ENCODE assay signal across 8 cellular contexts in genomic region chr17:2029911-2030778, GRCh38. TPM values are rescaled to one million over a fixed set of nuclear protein-coding genes. Genes with fewer than 3 reads are reported as not detected.
DNase-seq lines count a peak whose midpoint lies in the region; ATAC-seq and TF ChIP-seq lines count a peak whose summit lies in the region.

TSS of gene DPH1 (plus strand) at chr17:2030153. CDS start at chr17:2030170, 17 bp downstream.

- no peak for TF ChIP-seq CTCF in natural killer cell (IDR thresholded peaks at IDR 0.05)

- peak; percentile 93 for DNase-seq in DMS 273 (lab: John Stamatoyannopoulos, UW; ENCODE audit: unreplicated experiment)
- peak; percentile 89 for DNase-seq in LHCN-M2 (ENCODE audit: low read depth)
- peak; percentile 89 for DNase-seq in RPMI8226
- peak; percentile 83 for DNase-seq in activated T-helper 2 cell treated with anti-CD3 and anti-CD28 coated beads, Interferon-gamma antibody, Interleukin-2, Interleukin-4, amounts not matched to agents 10 μg/mL and 5 μg/mL and 100 μg/mL, durations not matched to agents 14 hours and 24 hours and 36 hours (ENCODE audit: low spot score)
- DNase-seq in fibroblast of peridontal ligament (ENCODE audit: extremely low read depth): peak; percentile 81
- peak; percentile 76 for DNase-seq in natural killer cell
- DNase-seq in stimulated activated naive CD8-positive, alpha-beta T cell treated with anti-CD3 and anti-CD28 coated beads, Interleukin-15, Interleukin-2, amounts not matched to agents 100 U/mL and 50 U/mL, for 24 hours: peak; percentile 90

- intact Hi-C loops in activated T-helper 2 cell treated with anti-CD3 and anti-CD28 coated beads, Interferon-gamma antibody, Interleukin-2, Interleukin-4, amounts not matched to agents 10 μg/mL and 5 μg/mL and 100 μg/mL, durations not matched to agents 14 hours and 24 hours and 36 hours (cut with micrococcal nuclease): loop anchor here (1.0 to 2.0 kb wide), 2 partner anchors 11 to 121 kb away; no protein-coding TSS in a partner anchor
- intact Hi-C loops in natural killer cell (cut with micrococcal nuclease): loop anchor here (1.0 to 10.0 kb wide), 3 partner anchors 12 to 315 kb away; partner anchors contain the start of genes OVCA2 and TLCD2

- peak within 1 kb of the TSS; percentile 95 for H3K4me3 Mint-ChIP-seq in activated T-helper 2 cell treated with anti-CD3 and anti-CD28 coated beads, Interferon-gamma antibody, Interleukin-2, Interleukin-4, amounts not matched to agents 10 μg/mL and 5 μg/mL and 100 μg/mL, durations not matched to agents 14 hours and 24 hours and 36 hours (ENCODE audit: low read depth)
- H3K4me3 Mint-ChIP-seq in natural killer cell: peak within 1 kb of the TSS; percentile 92

- peak; percentile 60 for ATAC-seq in GM21619 (IDR thresholded peaks at IDR 0.05; ENCODE audit: unreplicated experiment)
- ATAC-seq in natural killer cell: peak; percentile 88 to 95 (median 89)
- peak; percentile 91 for ATAC-seq in stimulated activated naive CD8-positive, alpha-beta T cell treated with anti-CD3 and anti-CD28 coated beads, Interleukin-15, Interleukin-2, amounts not matched to agents 100 U/mL and 50 U/mL, for 24 hours

- H3K27me3 Mint-ChIP-seq in activated T-helper 2 cell treated with anti-CD3 and anti-CD28 coated beads, Interferon-gamma antibody, Interleukin-2, Interleukin-4, amounts not matched to agents 10 μg/mL and 5 μg/mL and 100 μg/mL, durations not matched to agents 14 hours and 24 hours and 36 hours (ENCODE audit: low read depth): peaks cover 32% of the 10 kb centered on the region
- H3K27me3 Mint-ChIP-seq in natural killer cell (ENCODE audit: low read depth in 2 of 2): peaks cover 23 to 32% of the 10 kb centered on the region in 2 donors

- peaks cover 12% of the 10 kb centered on the region for H3K4me1 Mint-ChIP-seq in activated T-helper 2 cell treated with anti-CD3 and anti-CD28 coated beads, Interferon-gamma antibody, Interleukin-2, Interleukin-4, amounts not matched to agents 10 μg/mL and 5 μg/mL and 100 μg/mL, durations not matched to agents 14 hours and 24 hours and 36 hours (ENCODE audit: low read depth)
- peaks cover 19 to 29% of the 10 kb centered on the region in 2 donors for H3K4me1 Mint-ChIP-seq in natural killer cell

- peak within 1 kb of the TSS; percentile 69 for H3K27ac Mint-ChIP-seq in activated T-helper 2 cell treated with anti-CD3 and anti-CD28 coated beads, Interferon-gamma antibody, Interleukin-2, Interleukin-4, amounts not matched to agents 10 μg/mL and 5 μg/mL and 100 μg/mL, durations not matched to agents 14 hours and 24 hours and 36 hours
- peak within 1 kb of the TSS; percentile 79 to 83 for H3K27ac Mint-ChIP-seq in natural killer cell

- peaks cover 3% of the 10 kb centered on the region for H3K36me3 Mint-ChIP-seq in activated T-helper 2 cell treated with anti-CD3 and anti-CD28 coated beads, Interferon-gamma antibody, Interleukin-2, Interleukin-4, amounts not matched to agents 10 μg/mL and 5 μg/mL and 100 μg/mL, durations not matched to agents 14 hours and 24 hours and 36 hours (ENCODE audit: low read depth)
- H3K36me3 Mint-ChIP-seq in natural killer cell: no peaks in the 10 kb centered on the region

- no peaks in the 10 kb centered on the region for H3K9me3 Mint-ChIP-seq in activated T-helper 2 cell treated with anti-CD3 and anti-CD28 coated beads, Interferon-gamma antibody, Interleukin-2, Interleukin-4, amounts not matched to agents 10 μg/mL and 5 μg/mL and 100 μg/mL, durations not matched to agents 14 hours and 24 hours and 36 hours
- H3K9me3 Mint-ChIP-seq in natural killer cell: no peaks in the 10 kb centered on the region

RNA-seq across cellular contexts. Expression of gene DPH1, which starts in this region (rescaled TPM):
- 33.5 and 33.9 TPM in 2 replicates for total RNA-seq in LHCN-M2 (2014; rRNA removed)
- polyA plus RNA-seq in LHCN-M2 (2012): 23.4 TPM
- total RNA-seq in activated T-helper 2 cell treated with anti-CD3 and anti-CD28 coated beads, Interferon-gamma antibody, Interleukin-2, Interleukin-4, amounts not matched to agents 10 μg/mL and 5 μg/mL and 100 μg/mL, durations not matched to agents 14 hours and 24 hours and 36 hours: 43.4 and 47.5 TPM in 2 replicates
- 10 to 100 TPM; 60.2 to 65.2 (median 63.2) TPM for total RNA-seq in natural killer cell

Comparison
In these comparisons a context has a peak if more than half of its experiments do, and no peak if none do; other contexts are left out.
1. Peak in every context shown above with its lines: DNase-seq and ATAC-seq.